29 cellular contexts compared by ENCODE assay signal in the genomic region with DNA sequence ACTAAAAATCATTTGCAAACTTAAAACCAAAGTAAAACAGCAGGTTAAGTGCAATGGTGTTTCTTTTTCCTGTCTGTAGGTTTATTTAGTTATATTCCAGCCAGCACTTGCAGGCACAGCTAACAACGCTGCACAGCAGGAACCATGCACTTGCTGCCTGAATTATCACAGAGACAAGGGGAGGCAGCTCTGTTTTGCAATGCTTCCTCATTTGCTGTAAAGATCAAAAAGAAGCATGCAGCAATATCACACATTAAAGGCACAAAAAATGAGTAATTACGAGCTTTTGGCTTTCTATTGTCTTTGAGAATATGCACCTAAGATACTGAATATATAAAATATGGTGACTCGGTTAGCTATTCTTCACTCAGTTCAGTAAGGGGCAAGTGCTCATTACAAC.
DNase-seq lines count a peak whose midpoint lies in the region; ATAC-seq and TF ChIP-seq lines count a peak whose summit lies in the region.
"Had no signal": no experiment of that assay in that cellular context is flagged by ENCODE, and none has a peak within 500 bp of the region (broad histone marks: within the 10 kb centered on the region; RNA-seq: fewer than 3 reads in every experiment).

No MANE protein-coding gene starts in this region.

- no peaks in the 10 kb centered on the region for H3K27me3 ChIP-seq in parathyroid adenoma (ENCODE audit: control insufficient read depth, insufficient read depth, low read length)
- no peaks in the 10 kb centered on the region for H3K27me3 ChIP-seq in right atrium auricular region
- H3K27me3 ChIP-seq: MG63, ovary, transverse colon had no signal

- peaks cover 44% of the 10 kb centered on the region for H3K4me1 ChIP-seq in parathyroid adenoma
- no peaks in the 10 kb centered on the region for H3K4me1 ChIP-seq in right atrium auricular region
- H3K4me1 ChIP-seq: transverse colon had no signal

- peak overlapping the region; percentile 52 for H2AFZ ChIP-seq in parathyroid adenoma

- no peaks in the 10 kb centered on the region for H3K9me3 ChIP-seq in parathyroid adenoma (ENCODE audit: control insufficient read depth, low read length)
- H3K9me3 ChIP-seq in right atrium auricular region, result no peaks in the 10 kb centered on the region
- H3K9me3 ChIP-seq: MG63, mucosa of descending colon, ovary, transverse colon had no signal

- H3K4me3 ChIP-seq in parathyroid adenoma (ENCODE audit: low read depth, low read length) (no peak overlapping the region), right atrium auricular region (no peak overlapping the region)
- H3K4me3 ChIP-seq: K562, lung, mucosa of descending colon, ovary, transverse colon had no signal

- no peak for ATAC-seq in GM21786 (IDR thresholded peaks at IDR 0.05; ENCODE audit: unreplicated experiment)
- ATAC-seq: HCT116, K562, mucosa of descending colon, right cardiac atrium had no signal

- no peaks in the 10 kb centered on the region for H3K79me2 ChIP-seq in parathyroid adenoma

- no peaks in the 10 kb centered on the region for H3K36me3 ChIP-seq in parathyroid adenoma (ENCODE audit: control insufficient read depth, insufficient read depth, low read length)
- H3K36me3 ChIP-seq in right atrium auricular region, result no peaks in the 10 kb centered on the region
- H3K36me3 ChIP-seq: MG63, ovary, transverse colon had no signal

- H3K27ac ChIP-seq in parathyroid adenoma (peak overlapping the region; percentile 79), right atrium auricular region (no peak overlapping the region)
- H3K27ac ChIP-seq: ovary, transverse colon had no signal

- peak; percentile 17 for DNase-seq in NCI-H146 (lab: John Stamatoyannopoulos, UW)
- no peak for DNase-seq in NCI-H146 treated with DMSO at 0.1 percent for 48 hours (lab: John Stamatoyannopoulos, UW; ENCODE audit: unreplicated experiment)
- DNase-seq in MV-4-11 (lab: John Stamatoyannopoulos, UW), result peak; percentile 44
- peak; percentile 61 for DNase-seq in OCI-M1 (lab: John Stamatoyannopoulos, UW)
- DNase-seq in right atrium auricular region (ENCODE audit: low spot score), result no peak
- DNase-seq in islet precursor cell, result no peak
- DNase-seq: activated T-cell treated with anti-CD3 and anti-CD28 coated beads for 4 hours; aorta; CD8-positive, alpha-beta memory T cell; DMS 273 treated with DMSO at 0.1 percent for 48 hours; foreskin fibroblast; head of caudate nucleus; MG63; mucosa of descending colon; NCI-H187; NCI-H82; nephron progenitor cell; ovary; right cardiac atrium; SHP77; stimulated activated CD4-positive, alpha-beta T cell treated with anti-CD3 and anti-CD28 coated beads, Interleukin-2, amount 100 ng/mL, for 48 hours; SW 1271; T1000; transverse colon had no signal

- no peak overlapping the region for H3K9ac ChIP-seq in parathyroid adenoma

- TF ChIP-seq CTCF in parathyroid adenoma (IDR thresholded peaks at IDR 0.05) (no peak), right atrium auricular region (IDR thresholded peaks at IDR 0.05) (no peak)

- no peak overlapping the region for H3K4me2 ChIP-seq in parathyroid adenoma (ENCODE audit: low read length)

Comparison
In these comparisons a context has a peak if more than half of its experiments do, and no peak if none do; other contexts are left out.
1. DNase-seq: peak in NCI-H146 (single experiment), MV-4-11 (single experiment) and OCI-M1 (single experiment); none in NCI-H146 treated with DMSO at 0.1 percent for 48 hours (single experiment), right atrium auricular region (single experiment) and islet precursor cell (single experiment).